10 cellular contexts compared by ENCODE assay signal in genomic region chr1:173112129-173112528, GRCh38.
DNase-seq lines count a peak whose midpoint lies in the region; ATAC-seq, FAIRE-seq and TF ChIP-seq lines count a peak whose summit lies in the region.
"Had no signal": no experiment of that assay in that cellular context is flagged by ENCODE, and none has a peak within 500 bp of the region (broad histone marks: within the 10 kb centered on the region; RNA-seq: fewer than 3 reads in every experiment).

No MANE protein-coding gene starts in this region.

- H3K27ac ChIP-seq in WERI-Rb-1, result no peak overlapping the region
- H3K27ac ChIP-seq: tibial nerve had no signal

- no peaks in the 10 kb centered on the region for H3K36me3 Mint-ChIP-seq in type B pancreatic cell

- H3K27me3 Mint-ChIP-seq in type B pancreatic cell, result no peaks in the 10 kb centered on the region

- H3K9me3 ChIP-seq in WERI-Rb-1 (ENCODE audit: severe bottlenecking), result no peaks in the 10 kb centered on the region

- H3K9me3 Mint-ChIP-seq in type B pancreatic cell, result peaks cover 8% of the 10 kb centered on the region

- TF ChIP-seq CTCF in choroid plexus epithelial cell (conservative IDR thresholded peaks at IDR 0.05; ENCODE audit: low read depth, low read length), result no peak
- no peak for TF ChIP-seq CTCF in type B pancreatic cell (conservative IDR thresholded peaks at IDR 0.05)
- TF ChIP-seq CTCF in WERI-Rb-1 (IDR thresholded peaks at IDR 0.05; ENCODE audit: low read depth, low read length), result no peak

- H3K4me3 Mint-ChIP-seq in type B pancreatic cell, result no peak overlapping the region

- H3K27me3 ChIP-seq in WERI-Rb-1 (ENCODE audit: insufficient read depth, low read depth, severe bottlenecking), result peaks cover 63% of the 10 kb centered on the region
- H3K27me3 ChIP-seq: heart left ventricle, tibial nerve had no signal

- DNase-seq in GDM1 (lab: John Stamatoyannopoulos, UW) (peak; percentile 10), choroid plexus epithelial cell (ENCODE audit: low read depth) (peak; percentile 59), GM12892 (ENCODE audit: insufficient read length) (no peak), type B pancreatic cell (ENCODE audit: extremely low spot score, unreplicated experiment) (no peak), retina (no peak), WERI-Rb-1 (no peak)
- DNase-seq: heart left ventricle had no signal

- H3K4me1 Mint-ChIP-seq in type B pancreatic cell (ENCODE audit: unreplicated experiment), result no peaks in the 10 kb centered on the region

- no peak overlapping the region for H3K27ac Mint-ChIP-seq in type B pancreatic cell

- ATAC-seq in GM21423 (IDR thresholded peaks at IDR 0.05; ENCODE audit: unreplicated experiment) (peak; percentile 90), HG03439 (IDR thresholded peaks at IDR 0.05; ENCODE audit: unreplicated experiment) (peak; percentile 87)

- TF ChIP-seq POLR2A in GM12892 (IDR thresholded peaks at IDR 0.05; ENCODE audit: low read depth, low read length), result no peak

- no peak overlapping the region for H3K4me3 ChIP-seq in choroid plexus epithelial cell (ENCODE audit: low read depth, low read length)
- no peak overlapping the region for H3K4me3 ChIP-seq in WERI-Rb-1 (ENCODE audit: low read depth, low read length)
- H3K4me3 ChIP-seq: heart left ventricle, tibial nerve had no signal

- H3K36me3 ChIP-seq in WERI-Rb-1, result no peaks in the 10 kb centered on the region
- H3K36me3 ChIP-seq: heart left ventricle, tibial nerve had no signal

- FAIRE-seq in GM12892 (lab: Jason Lieb, UNC), result no peak

Comparison
In these comparisons a context has a peak if more than half of its experiments do, and no peak if none do; other contexts are left out.
1. DNase-seq: peak in GDM1 (single experiment) and choroid plexus epithelial cell (single experiment); none in GM12892 (single experiment), type B pancreatic cell (single experiment), retina (single experiment) and WERI-Rb-1 (single experiment).